8 cellular contexts compared by ENCODE assay signal in genomic region chr13:109785892-109786450, GRCh38. TPM values are rescaled to one million over a fixed set of nuclear protein-coding genes. Genes with fewer than 3 reads are reported as not detected.
DNase-seq lines count a peak whose midpoint lies in the region; ATAC-seq, FAIRE-seq and TF ChIP-seq lines count a peak whose summit lies in the region.

No MANE protein-coding gene starts in this region.

- peak; percentile 9 for ATAC-seq in HG02798 (IDR thresholded peaks at IDR 0.05; ENCODE audit: poor library complexity, unreplicated experiment)
- peak; percentile 0; the same call in 1 of the 2 replicates for ATAC-seq in WTC11

- peaks cover 13% of the 10 kb centered on the region for H3K27me3 ChIP-seq in left ventricle myocardium inferior (ENCODE audit: low read depth)
- peaks cover 0 to 2% of the 10 kb centered on the region in 2 donors for H3K27me3 ChIP-seq in small intestine (ENCODE audit: control insufficient read depth in 2 of 2, insufficient read depth in 2 of 2, low read length in 2 of 2)

- peaks cover 9% of the 10 kb centered on the region for H3K36me3 Mint-ChIP-seq in activated CD4-positive, alpha-beta T cell treated with anti-CD3 and anti-CD28 coated beads, Interleukin-2, amount 10 ng/mL, durations not matched to agents 7 days and 5 days (ENCODE audit: low read depth)
- peaks cover 6% of the 10 kb centered on the region for H3K36me3 Mint-ChIP-seq in WTC11

- H3K9me3 ChIP-seq in left ventricle myocardium inferior (replicated peaks) (no peaks in the 10 kb centered on the region), small intestine (ENCODE audit: control insufficient read depth, low read depth) (no peaks in the 10 kb centered on the region)

- peaks cover 61% of the 10 kb centered on the region for H3K4me1 ChIP-seq in left ventricle myocardium inferior
- peaks cover 2 to 11% of the 10 kb centered on the region in 2 donors for H3K4me1 ChIP-seq in small intestine (ENCODE audit: control insufficient read depth in 2 of 2, insufficient read depth in 1 of 2, low read depth in 1 of 2, low read length in 1 of 2)

- no peak for FAIRE-seq in small intestine (lab: Jason Lieb, UNC)

- CTCF ChIA-PET in activated CD4-positive, alpha-beta T cell treated with anti-CD3 and anti-CD28 coated beads, Interleukin-2, amount 10 ng/mL, durations not matched to agents 7 days and 5 days (lab: Charles Lee), result no interaction called here
- CTCF ChIA-PET in WTC11 (lab: Charles Lee), result no interaction called here

- H3K27me3 Mint-ChIP-seq in activated CD4-positive, alpha-beta T cell treated with anti-CD3 and anti-CD28 coated beads, Interleukin-2, amount 10 ng/mL, durations not matched to agents 7 days and 5 days, result peaks cover 24% of the 10 kb centered on the region
- no peaks in the 10 kb centered on the region; the same call in 1 of the 2 replicates for H3K27me3 Mint-ChIP-seq in WTC11 (ENCODE audit: low read depth)

- peaks cover 21% of the 10 kb centered on the region for H3K4me1 Mint-ChIP-seq in activated CD4-positive, alpha-beta T cell treated with anti-CD3 and anti-CD28 coated beads, Interleukin-2, amount 10 ng/mL, durations not matched to agents 7 days and 5 days
- H3K4me1 Mint-ChIP-seq in WTC11, result peaks cover 18% of the 10 kb centered on the region

- H3K36me3 ChIP-seq in left ventricle myocardium inferior (peaks cover 31% of the 10 kb centered on the region), small intestine (ENCODE audit: control insufficient read depth in 2 of 2, insufficient read depth in 2 of 2, low read length in 2 of 2) (peaks cover 0 to 4% of the 10 kb centered on the region in 2 donors)

- peak overlapping the region; percentile 87 for H3K27ac ChIP-seq in left ventricle myocardium inferior (replicated peaks)
- peak overlapping the region; percentile 81 to 89 for H3K27ac ChIP-seq in small intestine (ENCODE audit: low read depth in 1 of 2, low read length in 1 of 2)

- WGBS in small intestine, 3 donors, result 1% methylated on average over 39 to 88 of the region's 88 CpGs

- H3K9me3 Mint-ChIP-seq in activated CD4-positive, alpha-beta T cell treated with anti-CD3 and anti-CD28 coated beads, Interleukin-2, amount 10 ng/mL, durations not matched to agents 7 days and 5 days, result no peaks in the 10 kb centered on the region
- H3K9me3 Mint-ChIP-seq in WTC11, result no peaks in the 10 kb centered on the region

- DNase-seq in activated CD4-positive, alpha-beta T cell treated with anti-CD3 and anti-CD28 coated beads, Interleukin-2, amount 10 ng/mL, durations not matched to agents 7 days and 5 days, result no peak
- no peak for DNase-seq in activated CD4-positive, alpha-beta T cell treated with anti-CD3 and anti-CD28 coated beads, Interleukin-2, amount 50 U/mL, for 1 hour
- DNase-seq in WTC11 (ENCODE audit: low spot score) (no peak), left ventricle myocardium inferior (no peak), small intestine (no peak), middle frontal gyrus (ENCODE audit: extremely low spot score, low spot score) (no peak)
- no peak for DNase-seq in stimulated activated CD4-positive, alpha-beta T cell treated with anti-CD3 and anti-CD28 coated beads, Interleukin-2, amount 100 ng/mL, for 48 hours

- intact Hi-C loops in left ventricle myocardium inferior (cut with micrococcal nuclease), result loop anchor here (10.0 kb wide), 1 partner anchor 349 kb away; no protein-coding TSS in a partner anchor

- H3K27ac Mint-ChIP-seq in activated CD4-positive, alpha-beta T cell treated with anti-CD3 and anti-CD28 coated beads, Interleukin-2, amount 10 ng/mL, durations not matched to agents 7 days and 5 days, result no peak overlapping the region
- no peak overlapping the region for H3K27ac Mint-ChIP-seq in WTC11

- H3K4me3 ChIP-seq in left ventricle myocardium inferior (peak overlapping the region; percentile 78), small intestine (ENCODE audit: low read depth in 1 of 2, low read length in 2 of 2) (peak overlapping the region; percentile 70 to 95)

- POLR2A ChIA-PET in activated CD4-positive, alpha-beta T cell treated with anti-CD3 and anti-CD28 coated beads, Interleukin-2, amount 10 ng/mL, durations not matched to agents 7 days and 5 days (lab: Charles Lee), result no interaction called here
- POLR2A ChIA-PET in WTC11 (lab: Charles Lee), result no interaction called here

- TF ChIP-seq CTCF in WTC11 (IDR thresholded peaks at IDR 0.05) (no peak), left ventricle myocardium inferior (IDR thresholded peaks at IDR 0.05; ENCODE audit: borderline replicate concordance) (no peak)

- H3K4me3 Mint-ChIP-seq in activated CD4-positive, alpha-beta T cell treated with anti-CD3 and anti-CD28 coated beads, Interleukin-2, amount 10 ng/mL, durations not matched to agents 7 days and 5 days, result peak overlapping the region; percentile 56
- peak overlapping the region; percentile 57 for H3K4me3 Mint-ChIP-seq in WTC11

TF ChIP-seq in WTC11, 78 proteins besides CTCF, POLR2A, EP300 and RAD21:
- TF ChIP-seq ZNF219 (CRISPR knock-in tag; IDR thresholded peaks at IDR 0.05; ENCODE audit: borderline replicate concordance), result no peak
- no peak for TF ChIP-seq CDX4 (CRISPR knock-in tag; IDR thresholded peaks at IDR 0.05; ENCODE audit: borderline replicate concordance)
- no peak for TF ChIP-seq ERG (CRISPR knock-in tag; IDR thresholded peaks at IDR 0.05)
- TF ChIP-seq NR3C1 (CRISPR knock-in tag; conservative IDR thresholded peaks at IDR 0.05; ENCODE audit: low read depth), result no peak
- TF ChIP-seq FOXP1 (CRISPR knock-in tag; IDR thresholded peaks at IDR 0.05; ENCODE audit: borderline replicate concordance), result 0 out of 2 replicates have a peak, but pooled peaks have one; percentile 66
- no peak for TF ChIP-seq MAX (CRISPR knock-in tag; IDR thresholded peaks at IDR 0.05)
- no peak for TF ChIP-seq HMGA2 (CRISPR knock-in tag; IDR thresholded peaks at IDR 0.05)
- TF ChIP-seq FOXP4 (CRISPR knock-in tag; IDR thresholded peaks at IDR 0.05), result 0 out of 2 replicates have a peak, but pooled peaks have one; percentile 73
- no peak for TF ChIP-seq FOXJ3 (CRISPR knock-in tag; IDR thresholded peaks at IDR 0.05; ENCODE audit: borderline replicate concordance)

RNA-seq across cellular contexts. Expression of gene IRS2, which starts 0.4 kb away (rescaled TPM):
- 1 to 10 TPM; 3.4 to 4.2 TPM for total RNA-seq in activated CD4-positive, alpha-beta T cell treated with anti-CD3 and anti-CD28 coated beads, Interleukin-2, amount 10 ng/mL, durations not matched to agents 7 days and 5 days
- total RNA-seq in WTC11 (2021) (17.9 to 20.5 TPM (median 18.6 TPM) in 3 replicates), left ventricle myocardium inferior (14.9 TPM)
- 1 to 10 TPM; 3.8 to 6.2 (median 3.9) TPM for polyA plus RNA-seq in small intestine
